Comparison of ENCODE assay signal across 8 cellular contexts in the genomic region with DNA sequence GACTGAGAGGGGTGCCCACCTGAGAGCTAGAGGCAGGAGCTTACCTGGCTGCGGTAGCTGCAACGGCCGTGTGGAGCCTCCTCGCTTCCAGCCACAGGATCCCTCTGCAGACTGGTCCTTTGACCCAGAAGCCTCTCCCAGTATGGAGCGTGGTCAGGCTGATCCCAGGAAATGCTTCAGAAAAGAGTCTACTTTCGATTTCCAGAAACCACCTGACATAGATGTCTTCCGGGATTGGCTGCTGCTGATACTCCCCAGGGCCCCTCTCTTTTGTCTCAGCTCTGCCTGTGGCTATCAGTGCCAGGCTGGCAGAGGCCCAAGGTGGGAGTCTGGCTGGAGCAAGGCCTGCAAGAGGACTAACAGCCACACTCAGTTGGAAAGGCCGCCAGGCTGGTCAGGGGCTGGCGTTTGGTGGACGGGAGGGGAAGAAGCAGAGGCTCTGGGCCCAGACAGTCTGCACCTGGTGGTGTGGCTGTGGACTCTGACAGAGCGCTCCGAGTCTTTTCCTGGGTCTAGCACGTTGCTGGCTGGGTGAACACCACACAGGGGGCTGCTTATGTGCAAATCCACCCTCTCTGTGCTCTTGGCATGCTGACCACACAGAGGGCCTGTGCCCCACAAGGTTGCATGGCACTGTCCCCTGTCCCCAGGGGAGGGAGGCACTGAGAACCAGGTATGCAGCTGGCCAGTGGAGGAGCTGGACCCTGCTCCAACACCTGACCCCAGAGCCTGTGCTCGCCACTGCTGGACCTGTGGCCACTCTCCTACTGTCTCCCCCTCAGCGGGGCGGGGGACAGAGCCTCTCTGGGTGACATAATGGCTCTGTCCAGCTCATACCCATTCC. TPM values are rescaled to one million over a fixed set of nuclear protein-coding genes. Genes with fewer than 3 reads are reported as not detected.
A peak's percentile ranks its signal among the peaks of the same experiment; 100 is the strongest.
DNase-seq lines count a peak whose midpoint lies in the region; ATAC-seq, FAIRE-seq and TF ChIP-seq lines count a peak whose summit lies in the region.

A gene with protein sequence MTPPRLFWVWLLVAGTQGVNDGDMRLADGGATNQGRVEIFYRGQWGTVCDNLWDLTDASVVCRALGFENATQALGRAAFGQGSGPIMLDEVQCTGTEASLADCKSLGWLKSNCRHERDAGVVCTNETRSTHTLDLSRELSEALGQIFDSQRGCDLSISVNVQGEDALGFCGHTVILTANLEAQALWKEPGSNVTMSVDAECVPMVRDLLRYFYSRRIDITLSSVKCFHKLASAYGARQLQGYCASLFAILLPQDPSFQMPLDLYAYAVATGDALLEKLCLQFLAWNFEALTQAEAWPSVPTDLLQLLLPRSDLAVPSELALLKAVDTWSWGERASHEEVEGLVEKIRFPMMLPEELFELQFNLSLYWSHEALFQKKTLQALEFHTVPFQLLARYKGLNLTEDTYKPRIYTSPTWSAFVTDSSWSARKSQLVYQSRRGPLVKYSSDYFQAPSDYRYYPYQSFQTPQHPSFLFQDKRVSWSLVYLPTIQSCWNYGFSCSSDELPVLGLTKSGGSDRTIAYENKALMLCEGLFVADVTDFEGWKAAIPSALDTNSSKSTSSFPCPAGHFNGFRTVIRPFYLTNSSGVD (minus strand): TSS at position 144 of the 844 bp plus-strand sequence. CDS start 2,732 bp downstream, outside the sequence.

- H3K27ac ChIP-seq in cingulate gyrus (ENCODE audit: low read depth, low read length): peak within 1 kb of the TSS; percentile 95

- peak within 1 kb of the TSS; percentile 77 for H3K4me3 Mint-ChIP-seq in T-helper 2 cell treated with Interferon-gamma antibody and Interleukin-4, amounts not matched to agents 5 μg/mL and 100 μg/mL, for 36 hours

- H3K9me3 Mint-ChIP-seq in T-helper 2 cell treated with Interferon-gamma antibody and Interleukin-4, amounts not matched to agents 5 μg/mL and 100 μg/mL, for 36 hours: no peaks in the 10 kb centered on the region

- peak within 1 kb of the TSS; percentile 73 for H3K27ac Mint-ChIP-seq in T-helper 2 cell treated with Interferon-gamma antibody and Interleukin-4, amounts not matched to agents 5 μg/mL and 100 μg/mL, for 36 hours

- no peak for ATAC-seq in HG03439 (IDR thresholded peaks at IDR 0.05; ENCODE audit: unreplicated experiment)

- no peak for FAIRE-seq in GM12891 (lab: Jason Lieb, UNC)

- DNase-seq in COLO668 (lab: John Stamatoyannopoulos, UW; ENCODE audit: unreplicated experiment) (peak; percentile 72), NCI-H1048 (lab: John Stamatoyannopoulos, UW) (peak; percentile 40), kidney tubule cell (ENCODE audit: low spot score) (peak; percentile 87), GM12891 (ENCODE audit: insufficient read length, low spot score) (no peak)
- DNase-seq in T-helper 2 cell treated with Interferon-gamma antibody and Interleukin-4, amounts not matched to agents 5 μg/mL and 100 μg/mL, for 36 hours (ENCODE audit: low spot score): peak; percentile 18
- peak; percentile 28 for DNase-seq in stimulated activated CD4-positive, alpha-beta T cell treated with anti-CD3 and anti-CD28 coated beads, Interleukin-4, amount 100 ng/mL, for 24 hours

- H3K36me3 Mint-ChIP-seq in T-helper 2 cell treated with Interferon-gamma antibody and Interleukin-4, amounts not matched to agents 5 μg/mL and 100 μg/mL, for 36 hours (ENCODE audit: low read depth): peaks cover 5% of the 10 kb centered on the region

- H3K27me3 Mint-ChIP-seq in T-helper 2 cell treated with Interferon-gamma antibody and Interleukin-4, amounts not matched to agents 5 μg/mL and 100 μg/mL, for 36 hours (ENCODE audit: low read depth): no peaks in the 10 kb centered on the region

- peaks cover 5% of the 10 kb centered on the region for H3K4me1 Mint-ChIP-seq in T-helper 2 cell treated with Interferon-gamma antibody and Interleukin-4, amounts not matched to agents 5 μg/mL and 100 μg/mL, for 36 hours (ENCODE audit: low read depth)

- TF ChIP-seq POLR2A in GM12891 (IDR thresholded peaks at IDR 0.05; ENCODE audit: low read depth, low read length): no peak

TF ChIP-seq in GM12891, 5 proteins besides CTCF, POLR2A, EP300 and RAD21:
- TF ChIP-seq SPI1 (IDR thresholded peaks at IDR 0.05; ENCODE audit: low read depth, low read length) (no peak), PAX5 (IDR thresholded peaks at IDR 0.05; ENCODE audit: insufficient read depth, low read length, severe bottlenecking) (no peak), TAF1 (IDR thresholded peaks at IDR 0.05; ENCODE audit: low read depth, low read length) (no peak), POLR2AphosphoS5 (IDR thresholded peaks at IDR 0.05; ENCODE audit: low read depth, low read length) (no peak), POU2F2 (IDR thresholded peaks at IDR 0.05; ENCODE audit: low read depth, low read length) (no peak)
TF ChIP-seq in GM12891: peak in this region for 0.

RNA-seq across cellular contexts. Expression of the gene that starts here (rescaled TPM):
- 7.1 TPM for polyA plus RNA-seq in GM12891 (2012; ENCODE audit: low read depth, missing spikeins)
